Comparison of ENCODE assay signal across 34 cellular contexts in genomic region chr3:127038923-127039581, GRCh38. TPM values are rescaled to one million over a fixed set of nuclear protein-coding genes. Genes with fewer than 3 reads are reported as not detected.
DNase-seq lines count a peak whose midpoint lies in the region; ATAC-seq, FAIRE-seq and TF ChIP-seq lines count a peak whose summit lies in the region.
"Had no signal": no experiment of that assay in that cellular context is flagged by ENCODE, and none has a peak within 500 bp of the region (broad histone marks: within the 10 kb centered on the region; RNA-seq: fewer than 3 reads in every experiment).

No MANE protein-coding gene starts in this region.

- H3K79me2 ChIP-seq in neural progenitor cell (ENCODE audit: low read depth): no peaks in the 10 kb centered on the region

- H3K4me1 ChIP-seq in Panc1 (ENCODE audit: control insufficient read depth, insufficient read depth, low read length) (peaks cover 12% of the 10 kb centered on the region), kidney (ENCODE audit: control insufficient read depth in 1 of 2, insufficient read depth in 1 of 2, low read depth in 1 of 2, low read length in 2 of 2) (peaks cover 23 to 29% of the 10 kb centered on the region in 2 donors), neural progenitor cell (peaks cover 10% of the 10 kb centered on the region)

- in situ Hi-C loops in Panc1 (cut with HindIII; ENCODE audit: low pct_unique_long_range_greater_than_20kb, low sequenced_read_pairs): no loop called here

- H3K4me3 ChIP-seq in Panc1 (ENCODE audit: low read depth in 2 of 2, low read length in 2 of 2): no peak overlapping the region
- H3K4me3 ChIP-seq in kidney (ENCODE audit: low read length in 2 of 2): no peak overlapping the region
- no peak overlapping the region for H3K4me3 ChIP-seq in neural progenitor cell
- H3K4me3 ChIP-seq: GM23338, K562 had no signal

- H3K9me3 ChIP-seq in Panc1 (ENCODE audit: control insufficient read depth, insufficient read depth, low read depth, low read length): no peaks in the 10 kb centered on the region
- H3K9me3 ChIP-seq in kidney (ENCODE audit: control insufficient read depth in 1 of 2, low read length in 2 of 2): no peaks in the 10 kb centered on the region
- no peaks in the 10 kb centered on the region for H3K9me3 ChIP-seq in neural progenitor cell (ENCODE audit: low read depth)
- H3K9me3 ChIP-seq: SK-N-SH had no signal

- FAIRE-seq in kidney (lab: Jason Lieb, UNC): no peak
- FAIRE-seq: GM18507, HTR-8/SVneo, K562, keratinocyte had no signal

- intact Hi-C loops in CD14-positive monocyte (cut with micrococcal nuclease): no loop called here
- intact Hi-C loops in Panc1 (cut with micrococcal nuclease; ENCODE audit: unreplicated experiment): no loop called here
- intact Hi-C loops in kidney (cut with DNase I): no loop called here

- H3K36me3 ChIP-seq in Panc1 (ENCODE audit: control insufficient read depth, insufficient read depth, low read length): no peaks in the 10 kb centered on the region
- no peaks in the 10 kb centered on the region for H3K36me3 ChIP-seq in kidney (ENCODE audit: control insufficient read depth in 1 of 2, insufficient read depth in 2 of 2, low read length in 2 of 2)
- H3K36me3 ChIP-seq in neural progenitor cell: no peaks in the 10 kb centered on the region

- peaks cover 4% of the 10 kb centered on the region for H3F3A ChIP-seq in neural progenitor cell (ENCODE audit: low read depth)

- CTCF ChIA-PET in Panc1 (lab: Charles Lee): no interaction called here

- H3K27me3 ChIP-seq in Panc1 (ENCODE audit: control insufficient read depth, insufficient read depth, low read length) (no peaks in the 10 kb centered on the region), neural progenitor cell (no peaks in the 10 kb centered on the region)

- TF ChIP-seq CTCF in CD14-positive monocyte (IDR thresholded peaks at IDR 0.05): no peak
- no peak for TF ChIP-seq CTCF in Panc1 (IDR thresholded peaks at IDR 0.05)
- no peak for TF ChIP-seq CTCF in kidney (IDR thresholded peaks at IDR 0.05; ENCODE audit: borderline replicate concordance, extremely low read depth, insufficient read depth)
- no peak for TF ChIP-seq CTCF in neural progenitor cell (IDR thresholded peaks at IDR 0.05)
- no peak for TF ChIP-seq CTCF in endothelial cell (IDR thresholded peaks at IDR 0.05; ENCODE audit: unreplicated experiment)

- no peak overlapping the region for H3K9ac ChIP-seq in kidney (ENCODE audit: low read length in 2 of 2)
- H3K9ac ChIP-seq in neural progenitor cell: no peak overlapping the region
- H3K9ac ChIP-seq: SK-N-SH had no signal

- H3K27me3 Mint-ChIP-seq in CD14-positive monocyte (ENCODE audit: low read depth in 3 of 3) (peaks cover 3 to 6% (median 4%) of the 10 kb centered on the region in 3 donors), neural progenitor cell (ENCODE audit: insufficient read depth, low read depth) (peaks cover 10% of the 10 kb centered on the region), endothelial cell (ENCODE audit: unreplicated experiment) (peaks cover 7% of the 10 kb centered on the region)
- H3K27me3 Mint-ChIP-seq: activated CD4-positive, alpha-beta memory T cell treated with anti-CD3 and anti-CD28 coated beads for 36 hours; activated naive CD4-positive, alpha-beta T cell treated with anti-CD3 and anti-CD28 coated beads, Interleukin-2, amount 50 U/mL, for 24 hours had no signal

- H3K4me2 ChIP-seq in neural progenitor cell: no peak overlapping the region
- H3K4me2 ChIP-seq: GM23338, SK-N-SH had no signal

- H3K27ac ChIP-seq in Panc1 (ENCODE audit: low read length) (no peak overlapping the region), kidney (ENCODE audit: low read depth in 2 of 2, low read length in 2 of 2) (no peak overlapping the region), neural progenitor cell (no peak overlapping the region)

- DNase-seq in CD14-positive monocyte (ENCODE audit: low spot score) (peak; percentile 34), Panc1 (ENCODE audit: low read depth, low spot score) (no peak), kidney (peak; percentile 43), neural progenitor cell (ENCODE audit: low spot score) (no peak), endothelial cell (ENCODE audit: low spot score) (no peak), NCI-H1092 treated with DMSO at 0.1 percent for 48 hours (lab: John Stamatoyannopoulos, UW) (no peak), SHP77 (lab: John Stamatoyannopoulos, UW) (no peak)
- DNase-seq in stimulated activated naive CD8-positive, alpha-beta T cell treated with anti-CD3 and anti-CD28 coated beads, Interleukin-15, Interleukin-2, amounts not matched to agents 100 U/mL and 50 U/mL, for 24 hours: no peak
- DNase-seq: activated CD4-positive, alpha-beta memory T cell treated with anti-CD3 and anti-CD28 coated beads for 36 hours; activated CD4-positive, alpha-beta T cell treated with anti-CD3 and anti-CD28 coated beads for 1 hour; activated CD8-positive, alpha-beta memory T cell treated with anti-CD3 and anti-CD28 coated beads, Interleukin-2, amount 50 U/mL, for 4 hours; caudate nucleus; DMS 273 treated with DMSO at 0.1 percent for 48 hours; effector memory CD8-positive, alpha-beta T cell; EL; erythroblast; mammary epithelial cell; NCI-H1092; NCI-H187; NCI-H2171; NCI-H510A; SK-N-SH; substantia nigra; T-helper 17 cell; trophoblast cell had no signal

- H3K36me3 Mint-ChIP-seq in CD14-positive monocyte (no peaks in the 10 kb centered on the region), neural progenitor cell (peaks cover 2% of the 10 kb centered on the region), endothelial cell (ENCODE audit: low read depth, unreplicated experiment) (peaks cover 10% of the 10 kb centered on the region)
- H3K36me3 Mint-ChIP-seq: activated CD4-positive, alpha-beta memory T cell treated with anti-CD3 and anti-CD28 coated beads for 36 hours; activated naive CD4-positive, alpha-beta T cell treated with anti-CD3 and anti-CD28 coated beads, Interleukin-2, amount 50 U/mL, for 24 hours had no signal

- H3K4me1 Mint-ChIP-seq in CD14-positive monocyte (no peaks in the 10 kb centered on the region), neural progenitor cell (peaks cover 32% of the 10 kb centered on the region), endothelial cell (ENCODE audit: unreplicated experiment) (no peaks in the 10 kb centered on the region)
- H3K4me1 Mint-ChIP-seq: activated naive CD4-positive, alpha-beta T cell treated with anti-CD3 and anti-CD28 coated beads, Interleukin-2, amount 50 U/mL, for 24 hours; stimulated activated memory B cell treated with anti-CD40 and anti-IgM and Interleukin-4, amounts not matched to agents 10 μg/mL and 1 μg/mL and 100 μg/mL, for 72 hours had no signal

- no peak overlapping the region for H2AFZ ChIP-seq in neural progenitor cell (replicated peaks)
- H2AFZ ChIP-seq: GM23338 had no signal

- no peak overlapping the region for H3K4me3 Mint-ChIP-seq in CD14-positive monocyte
- no peak overlapping the region for H3K4me3 Mint-ChIP-seq in neural progenitor cell
- H3K4me3 Mint-ChIP-seq in endothelial cell (ENCODE audit: unreplicated experiment): no peak overlapping the region
- H3K4me3 Mint-ChIP-seq: activated CD4-positive, alpha-beta memory T cell treated with anti-CD3 and anti-CD28 coated beads for 36 hours; activated naive CD4-positive, alpha-beta T cell treated with anti-CD3 and anti-CD28 coated beads, Interleukin-2, amount 50 U/mL, for 24 hours; activated T-helper 1 cell treated with anti-CD3 and anti-CD28 coated beads, Interleukin-12 subunit alpha, Interleukin-12 subunit beta, Interleukin-2, Interleukin-4 antibody, amounts not matched to agents 30 ng/mL and 10 ng/mL and 1 ng/mL, durations not matched to agents 14 hours and 24 hours and 36 hours; effector memory CD8-positive, alpha-beta T cell; GM23338; stimulated activated memory B cell treated with anti-CD40 and anti-IgM and Interleukin-4, amounts not matched to agents 10 μg/mL and 1 μg/mL and 100 μg/mL, for 72 hours; T-helper 17 cell had no signal

- no TSS peak for BruUV-seq in Panc1 (replicated peaks; lab: Mats Ljungman, UMichigan)

- H3K9me3 Mint-ChIP-seq in CD14-positive monocyte (no peaks in the 10 kb centered on the region), neural progenitor cell (no peaks in the 10 kb centered on the region), endothelial cell (ENCODE audit: unreplicated experiment) (no peaks in the 10 kb centered on the region)
- H3K9me3 Mint-ChIP-seq: activated CD4-positive, alpha-beta memory T cell treated with anti-CD3 and anti-CD28 coated beads for 36 hours; activated naive CD4-positive, alpha-beta T cell treated with anti-CD3 and anti-CD28 coated beads, Interleukin-2, amount 50 U/mL, for 24 hours; activated T-helper 1 cell treated with anti-CD3 and anti-CD28 coated beads, Interleukin-12 subunit alpha, Interleukin-12 subunit beta, Interleukin-2, Interleukin-4 antibody, amounts not matched to agents 30 ng/mL and 10 ng/mL and 1 ng/mL, durations not matched to agents 14 hours and 24 hours and 36 hours; effector memory CD8-positive, alpha-beta T cell; GM23338; stimulated activated memory B cell treated with anti-CD40 and anti-IgM and Interleukin-4, amounts not matched to agents 10 μg/mL and 1 μg/mL and 100 μg/mL, for 72 hours had no signal

- POLR2A ChIA-PET in Panc1 (lab: Charles Lee): interaction anchor here (0.5 kb wide), 1 partner anchor 308 kb away, joined by 5 read pairs; no protein-coding TSS in a partner anchor

- no peak overlapping the region for H3K27ac Mint-ChIP-seq in CD14-positive monocyte
- H3K27ac Mint-ChIP-seq in neural progenitor cell: peak overlapping the region; percentile 51
- H3K27ac Mint-ChIP-seq in endothelial cell (ENCODE audit: unreplicated experiment): no peak overlapping the region
- H3K27ac Mint-ChIP-seq: activated CD4-positive, alpha-beta memory T cell treated with anti-CD3 and anti-CD28 coated beads for 36 hours; activated naive CD4-positive, alpha-beta T cell treated with anti-CD3 and anti-CD28 coated beads, Interleukin-2, amount 50 U/mL, for 24 hours; activated T-helper 1 cell treated with anti-CD3 and anti-CD28 coated beads, Interleukin-12 subunit alpha, Interleukin-12 subunit beta, Interleukin-2, Interleukin-4 antibody, amounts not matched to agents 30 ng/mL and 10 ng/mL and 1 ng/mL, durations not matched to agents 14 hours and 24 hours and 36 hours; effector memory CD8-positive, alpha-beta T cell; GM23338; progenitor cell of endocrine pancreas; stimulated activated memory B cell treated with anti-CD40 and anti-IgM and Interleukin-4, amounts not matched to agents 10 μg/mL and 1 μg/mL and 100 μg/mL, for 72 hours; T-helper 17 cell had no signal

- no peaks in the 10 kb centered on the region for H4K20me1 ChIP-seq in neural progenitor cell (ENCODE audit: low read depth)

- peak; percentile 2; the same call in 1 of the 2 replicates for ATAC-seq in Panc1
- no peak for ATAC-seq in stimulated activated naive CD8-positive, alpha-beta T cell treated with anti-CD3 and anti-CD28 coated beads, Interleukin-15, Interleukin-2, amounts not matched to agents 100 U/mL and 50 U/mL, for 24 hours
- ATAC-seq: effector memory CD8-positive, alpha-beta T cell; GM23338; K562; stimulated activated memory B cell treated with anti-CD40 and anti-IgM and Interleukin-4, amounts not matched to agents 10 μg/mL and 1 μg/mL and 100 μg/mL, for 72 hours; T-helper 17 cell had no signal

RNA-seq across cellular contexts. Expression of gene PLXNA1, which starts 56.1 kb away (rescaled TPM):
- not detected for polyA plus RNA-seq in CD14-positive monocyte
- total RNA-seq in Panc1 (2021; ENCODE audit: unreplicated experiment): 80.6 TPM
- 128 TPM for polyA plus RNA-seq in Panc1 (2012; ENCODE audit: insufficient read length)
- 29.0 TPM for total RNA-seq in kidney
- 5.3 TPM for polyA plus RNA-seq in kidney (ENCODE audit: insufficient read depth, low read depth, low replicate concordance)
- total RNA-seq in neural progenitor cell (ENCODE audit: low replicate concordance): 34.7 and 89.1 TPM in 2 replicates
- 31.8 TPM for total RNA-seq in endothelial cell (ENCODE audit: unreplicated experiment)

Comparison
In these comparisons a context has a peak if more than half of its experiments do, and no peak if none do; other contexts are left out.
1. DNase-seq: peak in CD14-positive monocyte (single experiment) and kidney (single experiment); none in Panc1 (single experiment), neural progenitor cell (single experiment), endothelial cell (single experiment), NCI-H1092 treated with DMSO at 0.1 percent for 48 hours (single experiment), SHP77 (0 of 2) and stimulated activated naive CD8-positive, alpha-beta T cell treated with anti-CD3 and anti-CD28 coated beads, Interleukin-15, Interleukin-2, amounts not matched to agents 100 U/mL and 50 U/mL, for 24 hours (single experiment).